1 cellular context compared by ENCODE assay signal in the genomic region with DNA sequence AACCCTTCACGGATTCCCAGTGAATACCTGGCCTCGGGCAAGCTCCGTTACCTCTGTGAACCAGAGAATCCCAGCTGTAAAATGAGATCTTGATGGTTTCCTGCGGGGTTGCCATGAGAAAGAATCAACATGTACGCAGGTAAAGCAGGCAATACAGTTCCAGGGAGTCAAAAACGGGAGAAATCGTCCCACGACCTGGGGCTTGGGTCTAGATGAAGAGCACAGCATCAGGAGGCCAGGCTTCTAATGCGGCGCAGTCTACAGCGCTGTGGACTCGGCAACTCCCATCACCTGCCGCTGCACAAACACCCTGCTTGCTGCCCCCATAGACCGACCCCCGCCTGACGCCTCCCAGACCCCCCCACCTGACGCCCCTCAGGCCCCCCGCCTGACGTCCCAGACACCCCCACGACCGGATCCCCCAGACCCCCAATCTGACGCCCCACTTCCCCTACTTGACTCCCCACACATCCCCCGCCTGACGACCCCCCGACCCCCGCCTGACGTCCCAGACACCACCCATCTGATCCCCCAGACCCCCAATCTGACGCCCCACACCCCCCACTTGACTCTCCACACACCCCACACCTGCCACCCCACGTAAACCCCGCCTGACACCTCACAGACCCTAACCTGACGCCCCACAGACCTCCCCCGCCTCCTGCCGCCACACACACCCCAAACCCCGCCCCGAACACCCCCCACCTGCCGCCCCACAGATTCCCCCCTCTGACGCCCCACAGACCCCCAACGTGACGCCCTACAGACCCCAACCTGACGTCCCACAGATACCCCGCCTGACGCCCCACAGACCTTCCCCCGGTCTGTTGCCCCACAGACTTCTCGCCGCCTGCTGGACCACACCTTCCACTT.
TF ChIP-seq lines count a peak whose summit lies in the region.

No MANE protein-coding gene starts in this region.

TF ChIP-seq in IMR-90, 13 proteins besides CTCF, POLR2A, EP300 and RAD21 (continued from another document):
- TF ChIP-seq MAFK (IDR thresholded peaks at IDR 0.05; ENCODE audit: low read depth, low read length) (no peak), MXI1 (IDR thresholded peaks at IDR 0.05; ENCODE audit: borderline replicate concordance, low read depth, low read length) (no peak), BHLHE40 (IDR thresholded peaks at IDR 0.05; ENCODE audit: low read depth, low read length) (no peak), NFE2L2 (IDR thresholded peaks at IDR 0.05; ENCODE audit: low read depth, low read length) (no peak), CEBPB (IDR thresholded peaks at IDR 0.05; ENCODE audit: low read depth, low read length) (no peak), RCOR1 (IDR thresholded peaks at IDR 0.05; ENCODE audit: insufficient replicate concordance, low read length) (no peak), CHD1 (IDR thresholded peaks at IDR 0.05; ENCODE audit: low read depth, low read length) (no peak), RFX5 (IDR thresholded peaks at IDR 0.05; ENCODE audit: low read depth, low read length) (no peak), FOS (IDR thresholded peaks at IDR 0.05; ENCODE audit: low read depth, low read length) (no peak)
- TF ChIP-seq, protein P1, sequence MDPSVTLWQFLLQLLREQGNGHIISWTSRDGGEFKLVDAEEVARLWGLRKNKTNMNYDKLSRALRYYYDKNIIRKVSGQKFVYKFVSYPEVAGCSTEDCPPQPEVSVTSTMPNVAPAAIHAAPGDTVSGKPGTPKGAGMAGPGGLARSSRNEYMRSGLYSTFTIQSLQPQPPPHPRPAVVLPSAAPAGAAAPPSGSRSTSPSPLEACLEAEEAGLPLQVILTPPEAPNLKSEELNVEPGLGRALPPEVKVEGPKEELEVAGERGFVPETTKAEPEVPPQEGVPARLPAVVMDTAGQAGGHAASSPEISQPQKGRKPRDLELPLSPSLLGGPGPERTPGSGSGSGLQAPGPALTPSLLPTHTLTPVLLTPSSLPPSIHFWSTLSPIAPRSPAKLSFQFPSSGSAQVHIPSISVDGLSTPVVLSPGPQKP (IDR thresholded peaks at IDR 0.05; ENCODE audit: borderline replicate concordance, low read depth, low read length): no peak
- TF ChIP-seq, protein P2, sequence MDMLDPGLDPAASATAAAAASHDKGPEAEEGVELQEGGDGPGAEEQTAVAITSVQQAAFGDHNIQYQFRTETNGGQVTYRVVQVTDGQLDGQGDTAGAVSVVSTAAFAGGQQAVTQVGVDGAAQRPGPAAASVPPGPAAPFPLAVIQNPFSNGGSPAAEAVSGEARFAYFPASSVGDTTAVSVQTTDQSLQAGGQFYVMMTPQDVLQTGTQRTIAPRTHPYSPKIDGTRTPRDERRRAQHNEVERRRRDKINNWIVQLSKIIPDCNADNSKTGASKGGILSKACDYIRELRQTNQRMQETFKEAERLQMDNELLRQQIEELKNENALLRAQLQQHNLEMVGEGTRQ (IDR thresholded peaks at IDR 0.05; ENCODE audit: low read depth, low read length): no peak
